In genomic region chr22:49656291-49656851, GRCh38 we compare ENCODE assay signal across 12 cellular contexts.
DNase-seq lines count a peak whose midpoint lies in the region; ATAC-seq and TF ChIP-seq lines count a peak whose summit lies in the region.
"Had no signal": no experiment of that assay in that cellular context is flagged by ENCODE, and none has a peak within 500 bp of the region (broad histone marks: within the 10 kb centered on the region; RNA-seq: fewer than 3 reads in every experiment).

No MANE protein-coding gene starts in this region.

- H3K27me3 ChIP-seq in GM06990 (replicated peaks; ENCODE audit: control insufficient read depth, insufficient read depth, low read length) (no peaks in the 10 kb centered on the region), Loucy (ENCODE audit: insufficient read depth, low read length, poor library complexity, severe bottlenecking) (no peaks in the 10 kb centered on the region), esophagus muscularis mucosa (peaks cover 0 to 57% (median 1%) of the 10 kb centered on the region in 4 donors), spleen (replicated peaks in 1 of 7) (no peaks in the 10 kb centered on the region)

- TF ChIP-seq CTCF in GM06990 (IDR thresholded peaks at IDR 0.05; ENCODE audit: insufficient read depth, low read length, poor library complexity, severe bottlenecking) (no peak), Loucy (conservative IDR thresholded peaks at IDR 0.05; ENCODE audit: low read length) (no peak), esophagus muscularis mucosa (IDR thresholded peaks at IDR 0.05) (no peak), spleen (IDR thresholded peaks at IDR 0.05 in 8 of 11, conservative IDR thresholded peaks at IDR 0.05 in 3 of 11) (no peak)

- H3K9me3 ChIP-seq in Loucy (ENCODE audit: insufficient read depth, low read depth, low read length) (no peaks in the 10 kb centered on the region), esophagus muscularis mucosa (no peaks in the 10 kb centered on the region), spleen (no peaks in the 10 kb centered on the region)

- H3K9ac ChIP-seq in Loucy (ENCODE audit: low read depth, low read length, poor library complexity, severe bottlenecking): peak overlapping the region; percentile 98

- DNase-seq in GM06990 (ENCODE audit: extremely low read depth, insufficient read length) (no peak), esophagus muscularis mucosa (ENCODE audit: extremely low spot score) (no peak), spleen (peak; percentile 84), NCI-H146 treated with DMSO at 0.1 percent for 48 hours (lab: John Stamatoyannopoulos, UW; ENCODE audit: unreplicated experiment) (no peak), D341Med (ENCODE audit: low spot score) (no peak)
- DNase-seq: cerebellar nuclear complex, DMS79, glutamatergic neuron, NCI-H1417 treated with DMSO at 0.1 percent for 48 hours, RPMI8226 had no signal

- H3K36me3 ChIP-seq in GM06990 (ENCODE audit: control insufficient read depth, insufficient read depth, low read length) (no peaks in the 10 kb centered on the region; the same call in none of the 2 replicates), Loucy (ENCODE audit: insufficient read depth, low read length) (no peaks in the 10 kb centered on the region), esophagus muscularis mucosa (no peaks in the 10 kb centered on the region), spleen (peaks cover 0 to 33% (median 0%) of the 10 kb centered on the region in 6 donors)

- TF ChIP-seq EP300 in esophagus muscularis mucosa (IDR thresholded peaks at IDR 0.05): no peak

- H2AFZ ChIP-seq in Loucy (ENCODE audit: low read length): peak overlapping the region; percentile 86

- no peak for TF ChIP-seq POLR2A in esophagus muscularis mucosa (IDR thresholded peaks at IDR 0.05; ENCODE audit: low read depth)
- TF ChIP-seq POLR2A in spleen (IDR thresholded peaks at IDR 0.05): no peak

- no peak for ATAC-seq in HG03045 (IDR thresholded peaks at IDR 0.05; ENCODE audit: unreplicated experiment)

- peak overlapping the region; percentile 97 for H3K4me2 ChIP-seq in Loucy (ENCODE audit: low read depth, low read length, poor library complexity, severe bottlenecking)

- 91% methylated on average over 16 of the region's 25 CpGs for WGBS in esophagus muscularis mucosa
- WGBS in spleen, 5 donors: 33 to 73% (median 63%) methylated on average over 11 to 25 of the region's 25 CpGs

- peaks cover 53% of the 10 kb centered on the region for H3K79me2 ChIP-seq in Loucy (ENCODE audit: insufficient read depth, low read length)

- H3F3A ChIP-seq in Loucy (ENCODE audit: low read depth): no peaks in the 10 kb centered on the region

- no peaks in the 10 kb centered on the region for H3K9me2 ChIP-seq in Loucy (replicated peaks; ENCODE audit: low read depth, low read length)

- peaks cover 16% of the 10 kb centered on the region for H4K20me1 ChIP-seq in Loucy (ENCODE audit: insufficient read depth, low read length, poor library complexity, severe bottlenecking)

- H3K27ac ChIP-seq in esophagus muscularis mucosa (replicated peaks in 1 of 4): peak overlapping the region in 3 of 4 donors; percentile 39 to 68 (median 57)
- H3K27ac ChIP-seq in spleen: peak overlapping the region; percentile 66 to 89 (median 84)

- peak overlapping the region; percentile 77 for H3K4me3 ChIP-seq in GM06990 (replicated peaks; ENCODE audit: low read depth, low read length)
- peak overlapping the region; percentile 76 for H3K4me3 ChIP-seq in Loucy (ENCODE audit: low read length, poor library complexity, severe bottlenecking)
- peak overlapping the region; percentile 44 to 63 (median 50) for H3K4me3 ChIP-seq in esophagus muscularis mucosa
- H3K4me3 ChIP-seq in spleen: peak overlapping the region; percentile 77 to 98 (median 95)

- intact Hi-C loops in esophagus muscularis mucosa (cut with DNase I) (no loop called here), spleen (cut with DNase I; ENCODE audit: low total_unique reads) (no loop called here)

- peaks cover 32% of the 10 kb centered on the region for H3K4me1 ChIP-seq in Loucy (ENCODE audit: insufficient read depth, low read length, poor library complexity, severe bottlenecking)
- H3K4me1 ChIP-seq in esophagus muscularis mucosa: peaks cover 0 to 6% (median 2%) of the 10 kb centered on the region in 4 donors
- H3K4me1 ChIP-seq in spleen: peaks cover 15 to 78% (median 47%) of the 10 kb centered on the region in 6 donors
